16 cellular contexts compared by ENCODE assay signal in genomic region chr20:10387686-10388085, GRCh38. TPM values are rescaled to one million over a fixed set of nuclear protein-coding genes. Genes with fewer than 3 reads are reported as not detected.
DNase-seq lines count a peak whose midpoint lies in the region; ATAC-seq and TF ChIP-seq lines count a peak whose summit lies in the region.
"Had no signal": no experiment of that assay in that cellular context is flagged by ENCODE, and none has a peak within 500 bp of the region (broad histone marks: within the 10 kb centered on the region; RNA-seq: fewer than 3 reads in every experiment).

No MANE protein-coding gene starts in this region.

- no peaks in the 10 kb centered on the region for H3K27me3 ChIP-seq in SJSA1 (replicated peaks)
- H3K27me3 ChIP-seq in smooth muscle cell (ENCODE audit: low read depth): no peaks in the 10 kb centered on the region
- H3K27me3 ChIP-seq: BLaER1 had no signal

- no peak overlapping the region for H3K9ac ChIP-seq in smooth muscle cell (ENCODE audit: low read depth)
- H3K9ac ChIP-seq: BLaER1 had no signal

- DNase-seq in SJSA1 (ENCODE audit: low read depth in 1 of 2, low spot score in 2 of 2): peak in 1 of 2 experiments; percentile 18
- DNase-seq in fibroblast of gingiva (ENCODE audit: low read depth): peak; percentile 75
- peak; percentile 42 for DNase-seq in fibroblast of villous mesenchyme (ENCODE audit: low read depth)
- DNase-seq in smooth muscle cell (lab: John Stamatoyannopoulos, UW; ENCODE audit: unreplicated experiment): no peak
- DNase-seq in amygdala (lab: John Stamatoyannopoulos, UW): no peak
- DNase-seq: Caco-2; CD4-positive, CD25-positive, alpha-beta regulatory T cell; CD8-positive, alpha-beta T cell; DMS153; DND-41; H7; HCEC 1CT had no signal

- WGBS in smooth muscle cell (ENCODE audit: low lambda C conversion rate): 74% methylated on average over 4 of the region's 4 CpGs

- no peaks in the 10 kb centered on the region for H4K20me1 ChIP-seq in smooth muscle cell (ENCODE audit: low read depth)
- H4K20me1 ChIP-seq: BLaER1 had no signal

- ATAC-seq in HG02970 (IDR thresholded peaks at IDR 0.05; ENCODE audit: low FRiP score, unreplicated experiment) (no peak), HG03108 (IDR thresholded peaks at IDR 0.05; ENCODE audit: unreplicated experiment) (no peak)
- ATAC-seq: CD8-positive, alpha-beta T cell had no signal

- no peaks in the 10 kb centered on the region for H3F3A ChIP-seq in smooth muscle cell (ENCODE audit: low read depth)

- TF ChIP-seq CTCF in fibroblast of villous mesenchyme (IDR thresholded peaks at IDR 0.05; ENCODE audit: insufficient read depth, low read depth, low read length) (no peak), smooth muscle cell (IDR thresholded peaks at IDR 0.05; ENCODE audit: borderline replicate concordance, insufficient read depth, poor library complexity, severe bottlenecking) (no peak)

- H3K4me2 ChIP-seq in smooth muscle cell: no peak overlapping the region
- H3K4me2 ChIP-seq: BLaER1 had no signal

- H3K36me3 ChIP-seq in SJSA1 (no peaks in the 10 kb centered on the region), smooth muscle cell (ENCODE audit: low read depth) (no peaks in the 10 kb centered on the region)
- H3K36me3 ChIP-seq: BLaER1 had no signal

- peak overlapping the region; percentile 68 for H2AFZ ChIP-seq in smooth muscle cell (ENCODE audit: low read depth)

- peaks cover 11% of the 10 kb centered on the region for H3K4me1 ChIP-seq in SJSA1 (replicated peaks)
- H3K4me1 ChIP-seq in smooth muscle cell (ENCODE audit: low read depth): peaks cover 10% of the 10 kb centered on the region
- H3K4me1 ChIP-seq: BLaER1, Caco-2 had no signal

- H3K27ac ChIP-seq in SJSA1 (peak overlapping the region; percentile 31; the same call in 1 of the 2 replicates), smooth muscle cell (ENCODE audit: low read depth) (no peak overlapping the region)
- H3K27ac ChIP-seq: BLaER1, C4-2B had no signal

- H3K9me3 ChIP-seq in SJSA1 (replicated peaks) (no peaks in the 10 kb centered on the region), smooth muscle cell (replicated peaks; ENCODE audit: low read depth) (no peaks in the 10 kb centered on the region)

- no peaks in the 10 kb centered on the region for H3K79me2 ChIP-seq in smooth muscle cell (ENCODE audit: low read depth)

- no peak overlapping the region for H3K4me3 ChIP-seq in SJSA1
- H3K4me3 ChIP-seq in fibroblast of villous mesenchyme (ENCODE audit: low read depth, low read length): no peak overlapping the region
- no peak overlapping the region for H3K4me3 ChIP-seq in smooth muscle cell
- H3K4me3 ChIP-seq: BLaER1 had no signal

RNA-seq across cellular contexts. Expression of gene MKKS, which starts 46.3 kb away (rescaled TPM):
- 8.6 and 11.8 TPM in 2 replicates for total RNA-seq in SJSA1 (2014; rRNA removed; shearing (Covaris generic))
- total RNA-seq in fibroblast of villous mesenchyme: 3.5 and 9.1 TPM in 2 replicates
- total RNA-seq in smooth muscle cell: 13.7 and 15.6 TPM in 2 replicates
- polyA plus RNA-seq in smooth muscle cell: 12.8 and 19.8 TPM in 2 replicates

RNA-seq across cellular contexts. Expression of gene SLX4IP, which starts 47.4 kb away (rescaled TPM):
- 4.0 and 5.9 TPM in 2 replicates for total RNA-seq in SJSA1 (2014; rRNA removed; shearing (Covaris generic))
- 3.2 and 5.6 TPM in 2 replicates for total RNA-seq in fibroblast of villous mesenchyme
- total RNA-seq in smooth muscle cell: 4.6 and 6.2 TPM in 2 replicates
- polyA plus RNA-seq in smooth muscle cell: 1.2 and 3.7 TPM in 2 replicates

Comparison
In these comparisons a context has a peak if more than half of its experiments do, and no peak if none do; other contexts are left out.
1. DNase-seq: peak in fibroblast of gingiva (single experiment) and fibroblast of villous mesenchyme (single experiment); none in smooth muscle cell (single experiment) and amygdala (0 of 56).